ENCODE assay signal across 1 cellular context in genomic region chr17:75874323-75875181, GRCh38.
TF ChIP-seq lines count a peak whose summit lies in the region.

No MANE protein-coding gene starts in this region.

TF ChIP-seq in HepG2, 621 proteins besides CTCF, POLR2A, EP300 and RAD21:
- TF ChIP-seq ZC3H4 (CRISPR knock-in tag; IDR thresholded peaks at IDR 0.05; ENCODE audit: borderline replicate concordance) (no peak), ZNF792 (CRISPR knock-in tag; IDR thresholded peaks at IDR 0.05) (no peak), TFDP1 (CRISPR knock-in tag; IDR thresholded peaks at IDR 0.05; ENCODE audit: borderline replicate concordance) (no peak), AGO1 (IDR thresholded peaks at IDR 0.05; ENCODE audit: low read depth, low read length, poor library complexity, severe bottlenecking) (peak; percentile 96), AGO2 (optimal IDR thresholded peaks at IDR 0.05; ENCODE audit: low read depth, low read length) (peak; percentile 98), ZBTB38 (CRISPR knock-in tag; IDR thresholded peaks at IDR 0.05) (peak; percentile 58; the same call in 1 of the 2 replicates), ZC3H13 (CRISPR knock-in tag; IDR thresholded peaks at IDR 0.05) (peak; percentile 67; the same call in 1 of the 2 replicates), HNRNPK (IDR thresholded peaks at IDR 0.05; ENCODE audit: low read depth, low read length, poor library complexity, severe bottlenecking) (peak; percentile 5), RBFOX2 (IDR thresholded peaks at IDR 0.05; ENCODE audit: low read depth, low read length) (peak; percentile 88), HNRNPL (IDR thresholded peaks at IDR 0.05; ENCODE audit: low read depth, low read length) (0 out of 2 replicates have a peak, but pooled peaks have one; percentile 33), ZNF589 (CRISPR knock-in tag; conservative IDR thresholded peaks at IDR 0.05) (0 out of 2 replicates have a peak, but pooled peaks have one; percentile 23), POLR2G (IDR thresholded peaks at IDR 0.05; ENCODE audit: low read depth, low read length) (peak; percentile 5; the same call in 1 of the 2 replicates), PCBP1 (IDR thresholded peaks at IDR 0.05; ENCODE audit: borderline replicate concordance, low read depth, low read length) (0 out of 2 replicates have a peak, but pooled peaks have one; percentile 1), ZNF770 (CRISPR knock-in tag; IDR thresholded peaks at IDR 0.05) (peak; percentile 54; the same call in 1 of the 2 replicates)
